8 cellular contexts compared by ENCODE assay signal in genomic region chr11:117230981-117231636, GRCh38. TPM values are rescaled to one million over a fixed set of nuclear protein-coding genes. Genes with fewer than 3 reads are reported as not detected.
DNase-seq lines count a peak whose midpoint lies in the region; ATAC-seq and TF ChIP-seq lines count a peak whose summit lies in the region.

No MANE protein-coding gene starts in this region.

- DNase-seq in HL-60 (ENCODE audit: low read depth in 1 of 2, low spot score in 1 of 2) (no peak), GM19238 (ENCODE audit: insufficient read length, low spot score) (no peak), NCI-H446 (lab: John Stamatoyannopoulos, UW) (no peak), inferior parietal cortex (ENCODE audit: extremely low spot score) (no peak)
- peak in 1 of 2 donors; percentile 14 for DNase-seq in activated T-cell treated with anti-CD3 and anti-CD28 coated beads, Interleukin-2, amount 50 U/mL, for 72 hours
- peak; percentile 12 for DNase-seq in stimulated activated naive CD8-positive, alpha-beta T cell treated with anti-CD3 and anti-CD28 coated beads, Interleukin-15, Interleukin-2, amounts not matched to agents 100 U/mL and 50 U/mL, for 24 hours

- peaks cover 16 to 37% of the 10 kb centered on the region in 2 donors for H3K36me3 Mint-ChIP-seq in activated T-cell treated with anti-CD3 and anti-CD28 coated beads, Interleukin-2, amount 50 U/mL, for 72 hours (ENCODE audit: insufficient read depth in 2 of 2)

- H3K4me3 Mint-ChIP-seq in activated T-cell treated with anti-CD3 and anti-CD28 coated beads, Interleukin-2, amount 50 U/mL, for 72 hours, result peak overlapping the region; percentile 89 to 95

- H3K27ac ChIP-seq in HL-60 (replicated peaks) (peak overlapping the region; percentile 57), iPS-20b (ENCODE audit: low read length) (no peak overlapping the region)

- TF ChIP-seq CTCF in HL-60 (IDR thresholded peaks at IDR 0.05; ENCODE audit: insufficient read depth, low read length), result no peak

- H3K4me3 ChIP-seq in HL-60 (replicated peaks; ENCODE audit: insufficient read depth, low read length) (peak overlapping the region; percentile 98), iPS-20b (ENCODE audit: low read length) (peak overlapping the region; percentile 98)

- no peaks in the 10 kb centered on the region for H3K9me3 ChIP-seq in iPS-20b (ENCODE audit: insufficient read depth, low read depth, low read length)

- H3K4me1 ChIP-seq in iPS-20b (ENCODE audit: insufficient read depth, low read length), result 0 out of 2 replicates have a peak, but pooled peaks cover 10% of the 10 kb centered on the region

- no peaks in the 10 kb centered on the region for H3K27me3 Mint-ChIP-seq in activated T-cell treated with anti-CD3 and anti-CD28 coated beads, Interleukin-2, amount 50 U/mL, for 72 hours (ENCODE audit: low read depth)

- peak overlapping the region; percentile 92; the same call in 1 of the 2 replicates for H3K9ac ChIP-seq in iPS-20b (ENCODE audit: low read depth, low read length)

- peaks cover 24% of the 10 kb centered on the region for H3K36me3 ChIP-seq in iPS-20b (ENCODE audit: insufficient read depth, low read depth, low read length)

- H3K27ac Mint-ChIP-seq in activated T-cell treated with anti-CD3 and anti-CD28 coated beads, Interleukin-2, amount 50 U/mL, for 72 hours, result peak overlapping the region; percentile 88

- ATAC-seq in activated T-cell treated with anti-CD3 and anti-CD28 coated beads, Interleukin-2, amount 50 U/mL, for 72 hours (replicated peaks in 1 of 2), result peak; percentile 2 to 4
- no peak for ATAC-seq in stimulated activated naive CD8-positive, alpha-beta T cell treated with anti-CD3 and anti-CD28 coated beads, Interleukin-15, Interleukin-2, amounts not matched to agents 100 U/mL and 50 U/mL, for 24 hours
- no peak for ATAC-seq in GM18873 (IDR thresholded peaks at IDR 0.05; ENCODE audit: low FRiP score, unreplicated experiment)

- H3K9me3 Mint-ChIP-seq in activated T-cell treated with anti-CD3 and anti-CD28 coated beads, Interleukin-2, amount 50 U/mL, for 72 hours, result no peaks in the 10 kb centered on the region

- peaks cover 59% of the 10 kb centered on the region for H3K4me1 Mint-ChIP-seq in activated T-cell treated with anti-CD3 and anti-CD28 coated beads, Interleukin-2, amount 50 U/mL, for 72 hours (ENCODE audit: low read depth)

- no peaks in the 10 kb centered on the region for H3K27me3 ChIP-seq in HL-60 (ENCODE audit: insufficient read depth, poor library complexity, severe bottlenecking)
- no peaks in the 10 kb centered on the region for H3K27me3 ChIP-seq in iPS-20b (ENCODE audit: insufficient read depth, low read length)

RNA-seq across cellular contexts. Expression of gene PCSK7, which starts 0.8 kb away (rescaled TPM):
- 100 to 1,000 TPM; 139 to 147 TPM for total RNA-seq in activated T-cell treated with anti-CD3 and anti-CD28 coated beads, Interleukin-2, amount 50 U/mL, for 72 hours

RNA-seq across cellular contexts. Expression of gene RNF214, which starts 1.4 kb away (rescaled TPM):
- total RNA-seq in activated T-cell treated with anti-CD3 and anti-CD28 coated beads, Interleukin-2, amount 50 U/mL, for 72 hours, result 10 to 100 TPM; 30.7 to 33.5 TPM

RNA-seq across cellular contexts. Expression of gene TAGLN, which starts 31.9 kb away (rescaled TPM):
- 1 to 10 TPM; 7.2 to 8.9 TPM for total RNA-seq in activated T-cell treated with anti-CD3 and anti-CD28 coated beads, Interleukin-2, amount 50 U/mL, for 72 hours

RNA-seq across cellular contexts. Expression of gene SIDT2, which starts 52.6 kb away (rescaled TPM):
- total RNA-seq in activated T-cell treated with anti-CD3 and anti-CD28 coated beads, Interleukin-2, amount 50 U/mL, for 72 hours, result 10 to 100 TPM; 32.0 to 40.3 TPM

Comparison
In these comparisons a context has a peak if more than half of its experiments do, and no peak if none do; other contexts are left out.
1. ATAC-seq: peak in activated T-cell treated with anti-CD3 and anti-CD28 coated beads, Interleukin-2, amount 50 U/mL, for 72 hours (2 of 2); none in stimulated activated naive CD8-positive, alpha-beta T cell treated with anti-CD3 and anti-CD28 coated beads, Interleukin-15, Interleukin-2, amounts not matched to agents 100 U/mL and 50 U/mL, for 24 hours (single experiment) and GM18873 (single experiment).